1 cellular context compared by ENCODE assay signal in the genomic region with DNA sequence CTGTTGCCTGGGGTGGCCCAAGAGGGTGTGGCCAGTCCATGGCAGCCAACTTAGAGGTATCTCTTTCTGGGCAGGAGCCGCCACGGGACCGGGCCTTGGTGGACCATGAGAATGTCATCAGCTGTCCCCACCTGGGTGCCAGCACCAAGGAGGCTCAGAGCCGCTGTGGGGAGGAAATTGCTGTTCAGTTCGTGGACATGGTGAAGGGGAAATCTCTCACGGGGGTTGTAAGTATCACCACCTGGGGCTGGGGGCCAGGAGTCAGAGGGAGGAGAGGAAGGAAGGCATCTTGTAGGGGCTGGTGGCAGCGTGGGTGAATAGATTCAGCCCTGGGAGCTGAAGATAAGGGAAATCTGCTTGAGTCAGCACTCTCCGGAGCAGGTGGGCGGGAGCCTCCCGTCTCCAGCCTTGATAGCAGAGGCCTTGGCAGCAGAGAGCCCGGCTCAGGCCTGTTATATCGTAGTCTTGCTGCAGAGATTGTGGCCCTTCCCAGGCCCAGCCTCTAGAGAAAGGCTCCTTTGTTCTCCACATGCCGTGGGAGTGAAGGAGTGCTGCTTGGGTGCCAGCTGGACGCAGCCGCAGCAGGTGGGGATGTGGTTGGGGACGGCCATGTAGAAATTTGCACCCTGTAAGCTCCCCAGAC.
TF ChIP-seq lines count a peak whose summit lies in the region.

No MANE protein-coding gene starts in this region.

TF ChIP-seq in HEK293, 187 proteins besides CTCF, POLR2A, EP300 and RAD21 (continued from another document):
- TF ChIP-seq KLF9 (tag by site-specific recombination; IDR thresholded peaks at IDR 0.05; ENCODE audit: low read depth) = 0 out of 2 replicates have a peak, but pooled peaks have one; percentile 12
- no peak for TF ChIP-seq ZNF626 (tag by site-specific recombination; IDR thresholded peaks at IDR 0.05)
- peak; percentile 95 for TF ChIP-seq ZFHX2 (tag by site-specific recombination; conservative IDR thresholded peaks at IDR 0.05)
- no peak for TF ChIP-seq ZNF548 (tag by site-specific recombination; IDR thresholded peaks at IDR 0.05)
- TF ChIP-seq ZNF10 (tag by site-specific recombination; IDR thresholded peaks at IDR 0.05) = no peak
- TF ChIP-seq KLF16 (tag by site-specific recombination; IDR thresholded peaks at IDR 0.05) = no peak
- no peak for TF ChIP-seq ZBTB48 (tag by site-specific recombination; IDR thresholded peaks at IDR 0.05)
- no peak for TF ChIP-seq ZNF223 (tag by site-specific recombination; IDR thresholded peaks at IDR 0.05)
- TF ChIP-seq, protein P1, sequence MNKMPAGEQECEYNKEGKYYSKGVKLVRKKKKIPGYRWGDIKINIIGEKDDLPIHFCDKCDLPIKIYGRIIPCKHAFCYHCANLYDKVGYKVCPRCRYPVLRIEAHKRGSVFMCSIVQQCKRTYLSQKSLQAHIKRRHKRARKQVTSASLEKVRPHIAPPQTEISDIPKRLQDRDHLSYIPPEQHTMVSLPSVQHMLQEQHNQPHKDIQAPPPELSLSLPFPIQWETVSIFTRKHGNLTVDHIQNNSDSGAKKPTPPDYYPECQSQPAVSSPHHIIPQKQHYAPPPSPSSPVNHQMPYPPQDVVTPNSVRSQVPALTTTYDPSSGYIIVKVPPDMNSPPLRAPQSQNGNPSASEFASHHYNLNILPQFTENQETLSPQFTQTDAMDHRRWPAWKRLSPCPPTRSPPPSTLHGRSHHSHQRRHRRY (tag by site-specific recombination; IDR thresholded peaks at IDR 0.05) = no peak
- TF ChIP-seq ZNF214 (tag by site-specific recombination; IDR thresholded peaks at IDR 0.05; ENCODE audit: borderline replicate concordance) = no peak
- TF ChIP-seq, protein P2, sequence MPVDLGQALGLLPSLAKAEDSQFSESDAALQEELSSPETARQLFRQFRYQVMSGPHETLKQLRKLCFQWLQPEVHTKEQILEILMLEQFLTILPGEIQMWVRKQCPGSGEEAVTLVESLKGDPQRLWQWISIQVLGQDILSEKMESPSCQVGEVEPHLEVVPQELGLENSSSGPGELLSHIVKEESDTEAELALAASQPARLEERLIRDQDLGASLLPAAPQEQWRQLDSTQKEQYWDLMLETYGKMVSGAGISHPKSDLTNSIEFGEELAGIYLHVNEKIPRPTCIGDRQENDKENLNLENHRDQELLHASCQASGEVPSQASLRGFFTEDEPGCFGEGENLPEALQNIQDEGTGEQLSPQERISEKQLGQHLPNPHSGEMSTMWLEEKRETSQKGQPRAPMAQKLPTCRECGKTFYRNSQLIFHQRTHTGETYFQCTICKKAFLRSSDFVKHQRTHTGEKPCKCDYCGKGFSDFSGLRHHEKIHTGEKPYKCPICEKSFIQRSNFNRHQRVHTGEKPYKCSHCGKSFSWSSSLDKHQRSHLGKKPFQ (tag by site-specific recombination; IDR thresholded peaks at IDR 0.05) = no peak
- TF ChIP-seq ZNF248 (tag by site-specific recombination; IDR thresholded peaks at IDR 0.05) = no peak
- TF ChIP-seq ZNF146 (tag by site-specific recombination; IDR thresholded peaks at IDR 0.05) = no peak
